ENCODE assay signal across 18 cellular contexts in the genomic region with DNA sequence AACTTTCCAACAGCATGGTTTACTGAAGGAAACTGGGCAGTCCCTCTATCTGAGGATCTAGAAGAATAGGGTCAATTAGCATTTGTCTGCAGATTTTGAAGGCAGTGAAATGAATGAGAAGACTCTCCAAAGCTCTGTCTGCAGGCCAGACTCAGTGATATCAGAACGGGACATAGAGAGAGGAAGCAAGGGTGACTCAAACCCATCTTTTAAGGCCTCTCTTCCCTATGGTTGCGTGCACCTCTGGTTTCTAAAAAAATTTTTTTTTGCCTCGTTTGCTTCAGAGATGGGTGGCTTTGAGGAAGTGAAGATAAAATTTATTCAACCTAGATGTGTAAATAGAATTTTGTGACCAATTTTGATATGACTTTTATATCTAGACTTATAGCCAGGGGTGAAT.
DNase-seq lines count a peak whose midpoint lies in the region; ATAC-seq and TF ChIP-seq lines count a peak whose summit lies in the region.
"Had no signal": no experiment of that assay in that cellular context is flagged by ENCODE, and none has a peak within 500 bp of the region (broad histone marks: within the 10 kb centered on the region; RNA-seq: fewer than 3 reads in every experiment).

No MANE protein-coding gene starts in this region.

- BruUV-seq in PC-9 (replicated peaks; lab: Mats Ljungman, UMichigan), result no TSS peak

- H3K4me3 ChIP-seq in PC-9, result no peak overlapping the region
- H3K4me3 ChIP-seq: BLaER1, GM23248 had no signal

- CTCF ChIA-PET in PC-9 (lab: Charles Lee), result no interaction called here
- CTCF ChIA-PET in activated CD8-positive, alpha-beta memory T cell treated with anti-CD3 and anti-CD28 coated beads, Interleukin-2, amount 10 ng/mL, durations not matched to agents 7 days and 5 days (lab: Charles Lee), result no interaction called here

- no peak overlapping the region for H3K4me2 ChIP-seq in PC-9
- H3K4me2 ChIP-seq: BLaER1 had no signal

- no peaks in the 10 kb centered on the region for H4K20me1 ChIP-seq in PC-9 (ENCODE audit: insufficient read depth)
- H4K20me1 ChIP-seq: BLaER1 had no signal

- H3K9me3 ChIP-seq in PC-9 (ENCODE audit: insufficient read depth, low read depth), result no peaks in the 10 kb centered on the region
- H3K9me3 ChIP-seq: BLaER1, Caco-2 had no signal

- no peak overlapping the region for H3K4me3 Mint-ChIP-seq in activated CD4-positive, alpha-beta T cell treated with anti-CD3 and anti-CD28 coated beads, Interleukin-2, amount 10 ng/mL, durations not matched to agents 24 days and 14 days
- H3K4me3 Mint-ChIP-seq in stimulated activated naive B cell treated with anti-CD40 and anti-IgM and Interleukin-4, amounts not matched to agents 10 μg/mL and 1 μg/mL and 100 μg/mL, for 72 hours, result no peak overlapping the region
- H3K4me3 Mint-ChIP-seq in activated CD8-positive, alpha-beta memory T cell treated with anti-CD3 and anti-CD28 coated beads, Interleukin-2, amount 10 ng/mL, durations not matched to agents 7 days and 5 days, result no peak overlapping the region
- H3K4me3 Mint-ChIP-seq: B cell; CD4-positive, CD25-positive, alpha-beta regulatory T cell; CD8-positive, alpha-beta T cell had no signal

- no peaks in the 10 kb centered on the region for H3K4me1 Mint-ChIP-seq in activated CD4-positive, alpha-beta T cell treated with anti-CD3 and anti-CD28 coated beads, Interleukin-2, amount 10 ng/mL, durations not matched to agents 24 days and 14 days
- H3K4me1 Mint-ChIP-seq in stimulated activated naive B cell treated with anti-CD40 and anti-IgM and Interleukin-4, amounts not matched to agents 10 μg/mL and 1 μg/mL and 100 μg/mL, for 72 hours, result peaks cover 0 to 7% of the 10 kb centered on the region in 2 donors
- no peaks in the 10 kb centered on the region for H3K4me1 Mint-ChIP-seq in activated CD8-positive, alpha-beta memory T cell treated with anti-CD3 and anti-CD28 coated beads, Interleukin-2, amount 10 ng/mL, durations not matched to agents 7 days and 5 days
- H3K4me1 Mint-ChIP-seq: B cell; CD4-positive, CD25-positive, alpha-beta regulatory T cell had no signal

- intact Hi-C loops in activated CD4-positive, alpha-beta T cell treated with anti-CD3 and anti-CD28 coated beads, Interleukin-2, amount 10 ng/mL, durations not matched to agents 24 days and 14 days (cut with micrococcal nuclease), result no loop called here
- intact Hi-C loops in PC-9 (cut with micrococcal nuclease; ENCODE audit: unreplicated experiment) (loop anchor here (1.0 to 5.0 kb wide), 6 partner anchors 21 to 121 kb away; partner anchors contain the start of genes HOXC10 and HOXC12), head of caudate nucleus (cut with DNase I) (no loop called here)

- no peaks in the 10 kb centered on the region for H3K27me3 ChIP-seq in PC-9 (ENCODE audit: insufficient read depth, low read depth)
- H3K27me3 ChIP-seq: BLaER1 had no signal

- no peaks in the 10 kb centered on the region for H3K36me3 ChIP-seq in PC-9 (ENCODE audit: low read depth)
- H3K36me3 ChIP-seq: BLaER1 had no signal

- H3K27ac ChIP-seq in PC-9, result peak overlapping the region; percentile 88
- H3K27ac ChIP-seq: BLaER1, GM23248 had no signal

- no peaks in the 10 kb centered on the region for H3K36me3 Mint-ChIP-seq in activated CD4-positive, alpha-beta T cell treated with anti-CD3 and anti-CD28 coated beads, Interleukin-2, amount 10 ng/mL, durations not matched to agents 24 days and 14 days (ENCODE audit: low read depth)
- no peaks in the 10 kb centered on the region for H3K36me3 Mint-ChIP-seq in stimulated activated naive B cell treated with anti-CD40 and anti-IgM and Interleukin-4, amounts not matched to agents 10 μg/mL and 1 μg/mL and 100 μg/mL, for 72 hours
- no peaks in the 10 kb centered on the region for H3K36me3 Mint-ChIP-seq in activated CD8-positive, alpha-beta memory T cell treated with anti-CD3 and anti-CD28 coated beads, Interleukin-2, amount 10 ng/mL, durations not matched to agents 7 days and 5 days
- H3K36me3 Mint-ChIP-seq: CD4-positive, CD25-positive, alpha-beta regulatory T cell; CD8-positive, alpha-beta T cell had no signal

- POLR2A ChIA-PET in PC-9 (lab: Charles Lee; ENCODE audit: unreplicated experiment), result no interaction called here

- H3K9me3 Mint-ChIP-seq in activated CD4-positive, alpha-beta T cell treated with anti-CD3 and anti-CD28 coated beads, Interleukin-2, amount 10 ng/mL, durations not matched to agents 24 days and 14 days, result no peaks in the 10 kb centered on the region
- H3K9me3 Mint-ChIP-seq in stimulated activated naive B cell treated with anti-CD40 and anti-IgM and Interleukin-4, amounts not matched to agents 10 μg/mL and 1 μg/mL and 100 μg/mL, for 72 hours, result no peaks in the 10 kb centered on the region
- no peaks in the 10 kb centered on the region for H3K9me3 Mint-ChIP-seq in activated CD8-positive, alpha-beta memory T cell treated with anti-CD3 and anti-CD28 coated beads, Interleukin-2, amount 10 ng/mL, durations not matched to agents 7 days and 5 days (ENCODE audit: low read depth)
- H3K9me3 Mint-ChIP-seq: CD8-positive, alpha-beta T cell had no signal

- H3K27ac Mint-ChIP-seq in activated CD4-positive, alpha-beta T cell treated with anti-CD3 and anti-CD28 coated beads, Interleukin-2, amount 10 ng/mL, durations not matched to agents 24 days and 14 days, result no peak overlapping the region
- no peak overlapping the region for H3K27ac Mint-ChIP-seq in stimulated activated naive B cell treated with anti-CD40 and anti-IgM and Interleukin-4, amounts not matched to agents 10 μg/mL and 1 μg/mL and 100 μg/mL, for 72 hours
- H3K27ac Mint-ChIP-seq in activated CD8-positive, alpha-beta memory T cell treated with anti-CD3 and anti-CD28 coated beads, Interleukin-2, amount 10 ng/mL, durations not matched to agents 7 days and 5 days, result no peak overlapping the region
- H3K27ac Mint-ChIP-seq: B cell; CD4-positive, CD25-positive, alpha-beta regulatory T cell; CD8-positive, alpha-beta T cell had no signal

- DNase-seq in activated CD4-positive, alpha-beta T cell treated with anti-CD3 and anti-CD28 coated beads, Interleukin-2, amount 10 ng/mL, durations not matched to agents 24 days and 14 days, result peak; percentile 12
- no peak for DNase-seq in activated CD4-positive, alpha-beta T cell treated with anti-CD3 and anti-CD28 coated beads, Interleukin-2, amount 50 U/mL, for 4 hours
- DNase-seq in PC-9 (no peak), head of caudate nucleus (no peak)
- peak; percentile 18 for DNase-seq in stimulated activated naive B cell treated with anti-CD40 and anti-IgM and Interleukin-4, amounts not matched to agents 10 μg/mL and 1 μg/mL and 100 μg/mL, for 72 hours
- no peak for DNase-seq in activated CD8-positive, alpha-beta memory T cell treated with anti-CD3 and anti-CD28 coated beads, Interleukin-2, amount 10 ng/mL, durations not matched to agents 7 days and 5 days
- DNase-seq: Caco-2; CD4-positive, CD25-positive, alpha-beta regulatory T cell; CD8-positive, alpha-beta T cell; DMS153; DND-41; H7; HCEC 1CT had no signal

- peak; percentile 63 for ATAC-seq in HG03342 (IDR thresholded peaks at IDR 0.05; ENCODE audit: unreplicated experiment)
- peak; percentile 76 to 85 for ATAC-seq in stimulated activated naive B cell treated with anti-CD40 and anti-IgM and Interleukin-4, amounts not matched to agents 10 μg/mL and 1 μg/mL and 100 μg/mL, for 72 hours (replicated peaks)
- ATAC-seq in GM21367 (IDR thresholded peaks at IDR 0.05; ENCODE audit: unreplicated experiment), result no peak
- ATAC-seq in activated CD8-positive, alpha-beta memory T cell treated with anti-CD3 and anti-CD28 coated beads, Interleukin-2, amount 10 ng/mL, durations not matched to agents 7 days and 5 days, result no peak
- ATAC-seq: CD8-positive, alpha-beta T cell had no signal

- peaks cover 14% of the 10 kb centered on the region for H3K27me3 Mint-ChIP-seq in activated CD4-positive, alpha-beta T cell treated with anti-CD3 and anti-CD28 coated beads, Interleukin-2, amount 10 ng/mL, durations not matched to agents 24 days and 14 days
- H3K27me3 Mint-ChIP-seq in stimulated activated naive B cell treated with anti-CD40 and anti-IgM and Interleukin-4, amounts not matched to agents 10 μg/mL and 1 μg/mL and 100 μg/mL, for 72 hours, result peaks cover 30 to 43% of the 10 kb centered on the region in 2 donors
- peaks cover 26% of the 10 kb centered on the region for H3K27me3 Mint-ChIP-seq in activated CD8-positive, alpha-beta memory T cell treated with anti-CD3 and anti-CD28 coated beads, Interleukin-2, amount 10 ng/mL, durations not matched to agents 7 days and 5 days

- H3K9me2 ChIP-seq in PC-9 (ENCODE audit: insufficient read depth), result no peaks in the 10 kb centered on the region

- H3K79me2 ChIP-seq in PC-9 (ENCODE audit: low read depth), result no peaks in the 10 kb centered on the region

- no peak for TF ChIP-seq CTCF in PC-9 (conservative IDR thresholded peaks at IDR 0.05)

- H2AFZ ChIP-seq in PC-9, result no peak overlapping the region
- H2AFZ ChIP-seq: GM23248 had no signal

- H3F3A ChIP-seq in PC-9 (ENCODE audit: insufficient read depth, low read depth), result peaks cover 29% of the 10 kb centered on the region

- H3K4me1 ChIP-seq in PC-9 (replicated peaks; ENCODE audit: insufficient read depth), result peaks cover 53% of the 10 kb centered on the region
- H3K4me1 ChIP-seq: BLaER1 had no signal

Comparison
In these comparisons a context has a peak if more than half of its experiments do, and no peak if none do; other contexts are left out.
1. DNase-seq: peak in activated CD4-positive, alpha-beta T cell treated with anti-CD3 and anti-CD28 coated beads, Interleukin-2, amount 10 ng/mL, durations not matched to agents 24 days and 14 days (single experiment) and stimulated activated naive B cell treated with anti-CD40 and anti-IgM and Interleukin-4, amounts not matched to agents 10 μg/mL and 1 μg/mL and 100 μg/mL, for 72 hours (single experiment); none in activated CD4-positive, alpha-beta T cell treated with anti-CD3 and anti-CD28 coated beads, Interleukin-2, amount 50 U/mL, for 4 hours (0 of 2), PC-9 (0 of 2), head of caudate nucleus (0 of 42) and activated CD8-positive, alpha-beta memory T cell treated with anti-CD3 and anti-CD28 coated beads, Interleukin-2, amount 10 ng/mL, durations not matched to agents 7 days and 5 days (single experiment).
2. ATAC-seq: peak in HG03342 (single experiment) and stimulated activated naive B cell treated with anti-CD40 and anti-IgM and Interleukin-4, amounts not matched to agents 10 μg/mL and 1 μg/mL and 100 μg/mL, for 72 hours (2 of 2); none in GM21367 (single experiment) and activated CD8-positive, alpha-beta memory T cell treated with anti-CD3 and anti-CD28 coated beads, Interleukin-2, amount 10 ng/mL, durations not matched to agents 7 days and 5 days (single experiment).